ENCODE assay signal across 8 cellular contexts in the genomic region with DNA sequence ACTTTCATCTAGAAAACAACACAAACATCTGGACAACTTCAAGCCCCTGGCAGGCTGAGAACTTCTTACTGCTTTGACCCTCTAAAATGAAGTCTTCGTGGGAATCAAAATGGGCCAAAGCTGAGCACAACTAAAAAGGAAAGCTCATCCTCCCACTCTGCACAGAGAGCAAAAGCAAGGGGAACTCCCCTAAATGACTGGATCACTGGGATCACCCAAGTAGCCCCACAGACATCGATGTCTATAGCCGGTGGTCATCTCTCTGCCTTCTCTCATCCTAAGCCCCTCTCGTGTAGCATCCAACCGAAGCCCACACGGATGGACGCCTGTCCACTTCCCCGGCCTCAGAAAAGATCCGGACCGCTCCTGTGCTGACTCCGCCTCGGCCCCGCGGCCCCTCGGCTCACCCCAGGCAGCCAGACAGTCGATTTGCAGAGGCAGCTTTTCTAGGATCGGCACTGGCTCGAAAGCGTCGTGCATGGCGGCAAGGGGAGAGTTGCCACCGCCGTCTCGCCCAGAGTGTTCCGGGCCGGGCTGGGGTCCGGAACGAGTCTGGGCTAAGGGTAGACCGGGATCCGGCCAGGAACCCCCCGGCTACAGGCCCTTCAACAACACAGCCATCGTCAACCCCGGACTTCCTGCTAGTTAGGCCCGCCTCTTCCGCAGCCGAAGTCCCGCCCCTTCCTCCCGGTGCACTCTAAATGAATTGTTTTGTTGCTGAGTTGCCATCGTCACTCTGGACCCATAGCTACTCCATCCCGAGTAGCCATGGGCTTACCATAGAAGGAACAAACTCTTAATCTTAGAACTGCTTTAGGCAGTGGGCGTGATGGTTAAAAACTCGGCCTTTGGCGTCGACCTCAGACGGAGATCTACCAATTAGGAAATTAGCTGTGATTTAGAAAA. TPM values are rescaled to one million over a fixed set of nuclear protein-coding genes. Genes with fewer than 3 reads are reported as not detected.
DNase-seq lines count a peak whose midpoint lies in the region; ATAC-seq and TF ChIP-seq lines count a peak whose summit lies in the region.

A gene with protein sequence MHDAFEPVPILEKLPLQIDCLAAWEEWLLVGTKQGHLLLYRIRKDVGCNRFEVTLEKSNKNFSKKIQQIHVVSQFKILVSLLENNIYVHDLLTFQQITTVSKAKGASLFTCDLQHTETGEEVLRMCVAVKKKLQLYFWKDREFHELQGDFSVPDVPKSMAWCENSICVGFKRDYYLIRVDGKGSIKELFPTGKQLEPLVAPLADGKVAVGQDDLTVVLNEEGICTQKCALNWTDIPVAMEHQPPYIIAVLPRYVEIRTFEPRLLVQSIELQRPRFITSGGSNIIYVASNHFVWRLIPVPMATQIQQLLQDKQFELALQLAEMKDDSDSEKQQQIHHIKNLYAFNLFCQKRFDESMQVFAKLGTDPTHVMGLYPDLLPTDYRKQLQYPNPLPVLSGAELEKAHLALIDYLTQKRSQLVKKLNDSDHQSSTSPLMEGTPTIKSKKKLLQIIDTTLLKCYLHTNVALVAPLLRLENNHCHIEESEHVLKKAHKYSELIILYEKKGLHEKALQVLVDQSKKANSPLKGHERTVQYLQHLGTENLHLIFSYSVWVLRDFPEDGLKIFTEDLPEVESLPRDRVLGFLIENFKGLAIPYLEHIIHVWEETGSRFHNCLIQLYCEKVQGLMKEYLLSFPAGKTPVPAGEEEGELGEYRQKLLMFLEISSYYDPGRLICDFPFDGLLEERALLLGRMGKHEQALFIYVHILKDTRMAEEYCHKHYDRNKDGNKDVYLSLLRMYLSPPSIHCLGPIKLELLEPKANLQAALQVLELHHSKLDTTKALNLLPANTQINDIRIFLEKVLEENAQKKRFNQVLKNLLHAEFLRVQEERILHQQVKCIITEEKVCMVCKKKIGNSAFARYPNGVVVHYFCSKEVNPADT (minus strand): TSS at position 631 of the 906 bp plus-strand sequence. CDS start 151 bp downstream, at position 480.

- no peaks in the 10 kb centered on the region for H3K9me3 ChIP-seq in ectodermal cell (ENCODE audit: control insufficient read depth, low read length)

- H3K4me3 ChIP-seq in ectodermal cell (ENCODE audit: insufficient read depth, low read depth, low read length) (peak within 1 kb of the TSS; percentile 59), lower leg skin (ENCODE audit: low read depth, poor library complexity, severe bottlenecking) (peak within 1 kb of the TSS; percentile 93)

- no peaks in the 10 kb centered on the region for H3K9me3 Mint-ChIP-seq in activated CD8-positive, alpha-beta T cell treated with anti-CD3 and anti-CD28 coated beads for 36 hours

- peaks cover 16% of the 10 kb centered on the region for H3K36me3 ChIP-seq in ectodermal cell (ENCODE audit: control insufficient read depth, insufficient read depth, low read length)

- peaks cover 16% of the 10 kb centered on the region for H3K36me3 Mint-ChIP-seq in activated CD8-positive, alpha-beta T cell treated with anti-CD3 and anti-CD28 coated beads for 36 hours (ENCODE audit: low read depth)

- POLR2A ChIA-PET in activated CD8-positive, alpha-beta T cell treated with anti-CD3 and anti-CD28 coated beads for 36 hours (lab: Charles Lee) = interaction anchor here (0.7 to 1.1 kb wide), 7 partner anchors 9 to 331 kb away, joined by 3 to 5 read pairs (median 3); no protein-coding TSS in a partner anchor

- DNase-seq in CD1c-positive myeloid dendritic cell (ENCODE audit: extremely low spot score) (peak; percentile 89), HK-2 (ENCODE audit: unreplicated experiment) (peak; percentile 67), NCI-H82 treated with DMSO at 0.1 percent for 48 hours (lab: John Stamatoyannopoulos, UW; ENCODE audit: unreplicated experiment) (peak; percentile 68), lower leg skin (ENCODE audit: low spot score in 2 of 2) (peak; percentile 81 to 95)
- DNase-seq in activated CD8-positive, alpha-beta T cell treated with anti-CD3 and anti-CD28 coated beads for 36 hours = peak; percentile 93
- DNase-seq in stimulated activated CD4-positive, alpha-beta T cell treated with anti-CD3 and anti-CD28 coated beads, Interleukin-4, amount 100 ng/mL, for 4 hours = peak; percentile 76

- no peak within 1 kb of the TSS for H3K27ac ChIP-seq in ectodermal cell (ENCODE audit: insufficient read depth, low read depth, low read length, poor library complexity, severe bottlenecking)

- no peak for TF ChIP-seq CTCF in activated CD8-positive, alpha-beta T cell treated with anti-CD3 and anti-CD28 coated beads for 36 hours (IDR thresholded peaks at IDR 0.05)
- TF ChIP-seq CTCF in lower leg skin (IDR thresholded peaks at IDR 0.05) = no peak

- peak within 1 kb of the TSS; percentile 95 for H3K4me3 Mint-ChIP-seq in activated CD8-positive, alpha-beta T cell treated with anti-CD3 and anti-CD28 coated beads for 36 hours

- H3K27me3 ChIP-seq in ectodermal cell (ENCODE audit: control insufficient read depth, insufficient read depth, low read length, poor library complexity, severe bottlenecking) = no peaks in the 10 kb centered on the region

- H3K27ac Mint-ChIP-seq in activated CD8-positive, alpha-beta T cell treated with anti-CD3 and anti-CD28 coated beads for 36 hours = peak within 1 kb of the TSS; percentile 97

- peaks cover 31% of the 10 kb centered on the region for H3K4me1 Mint-ChIP-seq in activated CD8-positive, alpha-beta T cell treated with anti-CD3 and anti-CD28 coated beads for 36 hours (ENCODE audit: low read depth)

- WGBS in ectodermal cell, 2 experiments = 7% methylated on average over 45 of the region's 45 CpGs
- 0 to 1% methylated on average over 40 to 44 of the region's 45 CpGs for WGBS in lower leg skin, 2 donors

- no peak for TF ChIP-seq POLR2A in lower leg skin (IDR thresholded peaks at IDR 0.05)

- peaks cover 5% of the 10 kb centered on the region for H3K4me1 ChIP-seq in ectodermal cell (ENCODE audit: control insufficient read depth, insufficient read depth, low read length)

- peak; percentile 88 for ATAC-seq in GM19397 (IDR thresholded peaks at IDR 0.05; ENCODE audit: unreplicated experiment)
- peak; percentile 99 for ATAC-seq in activated CD8-positive, alpha-beta T cell treated with anti-CD3 and anti-CD28 coated beads for 36 hours

- H3K27me3 Mint-ChIP-seq in activated CD8-positive, alpha-beta T cell treated with anti-CD3 and anti-CD28 coated beads for 36 hours = no peaks in the 10 kb centered on the region

- CTCF ChIA-PET in activated CD8-positive, alpha-beta T cell treated with anti-CD3 and anti-CD28 coated beads for 36 hours (lab: Charles Lee) = interaction anchor here (0.7 to 2.1 kb wide), 4 partner anchors 12 to 178 kb away, joined by 3 to 8 read pairs (median 4); no protein-coding TSS in a partner anchor

- intact Hi-C loops in activated CD8-positive, alpha-beta T cell treated with anti-CD3 and anti-CD28 coated beads for 36 hours (cut with micrococcal nuclease) = no loop called here
- intact Hi-C loops in lower leg skin (cut with DNase I; ENCODE audit: low total_unique reads) = no loop called here

RNA-seq across cellular contexts. Expression of the gene that starts here (rescaled TPM):
- total RNA-seq in activated CD8-positive, alpha-beta T cell treated with anti-CD3 and anti-CD28 coated beads for 36 hours = 10 to 100 TPM; 47.3 to 49.8 TPM
- polyA plus RNA-seq in ectodermal cell (2013, experiment 1 of 4) = 69.3 TPM
- 78.0 TPM for polyA plus RNA-seq in ectodermal cell (2013, experiment 2 of 4)
- polyA plus RNA-seq in ectodermal cell (2013, experiment 3 of 4) = 46.7 TPM
- polyA plus RNA-seq in ectodermal cell (2013, experiment 4 of 4) = 53.4 TPM
- total RNA-seq in lower leg skin = 10 to 100 TPM; 41.8 to 64.6 (median 51.5) TPM
